In the genomic region with DNA sequence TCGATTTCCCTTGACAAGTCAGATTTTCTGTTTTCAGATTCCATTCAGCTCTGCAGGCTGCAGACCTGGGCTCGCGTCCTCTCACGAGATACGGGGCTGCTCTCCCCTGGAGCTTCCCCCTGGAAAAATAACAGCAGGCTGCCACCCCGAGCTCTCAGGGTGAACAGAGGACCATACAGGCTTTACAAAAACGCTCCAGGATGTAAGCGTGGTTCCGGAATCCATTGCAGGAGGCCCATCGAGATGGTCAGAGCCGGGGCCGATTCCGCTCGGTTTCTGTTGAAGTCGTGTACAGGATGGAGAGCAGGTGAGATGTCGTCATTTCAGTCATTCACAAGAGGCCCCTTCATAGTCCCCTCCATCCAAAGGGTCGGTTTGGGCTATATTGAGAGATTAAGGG, we compare ENCODE assay signal across 8 cellular contexts.
"Had no signal": no experiment of that assay in that cellular context is flagged by ENCODE, and none has a peak within 500 bp of the region (broad histone marks: within the 10 kb centered on the region; RNA-seq: fewer than 3 reads in every experiment).

No MANE protein-coding gene starts in this region.

- H3K9me3 ChIP-seq: HAP-1 had no signal

- H3K4me3 ChIP-seq: GM23248, GM23338, HAP-1 had no signal

- H3K4me1 ChIP-seq: HAP-1 had no signal

- ATAC-seq: GM23338, HCT116 had no signal

- DNase-seq: GM23248, GOT3, H7, HCEC 1CT, HFFc6 had no signal

- H2AFZ ChIP-seq: GM23248, GM23338 had no signal

- H3K36me3 ChIP-seq: HAP-1 had no signal

- H3K27ac ChIP-seq: GM23248 had no signal

- H3K4me2 ChIP-seq: GM23338 had no signal
